ENCODE assay signal across 10 cellular contexts in the genomic region with DNA sequence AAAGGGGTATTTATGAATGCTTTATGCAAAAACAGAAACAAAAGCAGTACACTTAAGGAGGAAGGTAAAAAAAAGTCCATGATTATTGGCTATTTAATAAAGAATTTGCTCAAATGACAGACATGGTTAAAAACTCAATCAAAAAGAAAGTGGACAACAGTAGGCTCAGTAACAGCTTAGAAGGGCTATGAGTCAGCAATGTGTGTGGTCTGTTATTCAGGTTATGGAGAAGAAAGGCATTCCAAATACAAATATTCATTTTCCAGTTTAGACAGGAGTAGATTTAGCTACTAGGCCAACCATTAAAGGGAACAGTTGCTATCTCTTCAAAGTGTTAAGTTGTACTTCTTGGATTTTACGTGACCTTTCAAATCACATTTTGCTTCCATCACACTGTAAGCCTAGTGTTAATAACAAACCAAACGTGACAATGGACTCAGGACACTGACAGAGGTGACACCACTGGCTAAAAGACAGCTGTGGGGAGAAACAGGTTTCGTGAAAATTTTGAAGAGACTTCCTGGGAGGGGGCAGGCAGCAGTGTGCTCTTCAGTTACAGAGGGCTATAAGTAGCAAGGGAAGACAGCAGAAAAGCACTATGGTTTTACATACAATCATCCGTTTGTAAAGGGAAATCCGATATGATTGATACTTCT. TPM values are rescaled to one million over a fixed set of nuclear protein-coding genes. Genes with fewer than 3 reads are reported as not detected.
DNase-seq lines count a peak whose midpoint lies in the region; ATAC-seq and TF ChIP-seq lines count a peak whose summit lies in the region.
"Had no signal": no experiment of that assay in that cellular context is flagged by ENCODE, and none has a peak within 500 bp of the region (broad histone marks: within the 10 kb centered on the region; RNA-seq: fewer than 3 reads in every experiment).

No MANE protein-coding gene starts in this region.

- peak; percentile 21 for DNase-seq in H7
- DNase-seq in fibroblast of the aortic adventitia (ENCODE audit: low read depth) = peak; percentile 47
- no peak for DNase-seq in psoas muscle
- no peak for DNase-seq in putamen (ENCODE audit: low spot score)
- no peak for DNase-seq in NCI-H2081 treated with DMSO at 0.1 percent for 48 hours (lab: John Stamatoyannopoulos, UW)
- DNase-seq: NCI-H1048; stimulated activated CD4-positive, alpha-beta T cell treated with anti-CD3 and anti-CD28 coated beads, Interleukin-1b, Interleukin-23, amount 100 ng/mL, for 48 hours had no signal

- intact Hi-C loops in psoas muscle (cut with DNase I) = loop anchor here (10.0 kb wide), 3 partner anchors 83 to 187 kb away; a partner anchor contains a TSS

- peak overlapping the region; percentile 44 for H3K27ac ChIP-seq in psoas muscle

- peaks cover 6% of the 10 kb centered on the region for H3K4me1 ChIP-seq in psoas muscle

- 0 out of 2 replicates have a peak, but pooled peaks cover 1% of the 10 kb centered on the region for H3K36me3 ChIP-seq in H7 (replicated peaks; ENCODE audit: control insufficient read depth, insufficient read depth, low read length)
- H3K36me3 ChIP-seq in psoas muscle (ENCODE audit: insufficient read depth in 1 of 2, low read depth in 1 of 2) = peaks cover 0 to 27% of the 10 kb centered on the region in 2 donors

- WGBS in psoas muscle, 3 donors = 62 to 80% (median 63%) methylated on average over 5 of the region's 5 CpGs

- H3K4me3 ChIP-seq in H7 (ENCODE audit: insufficient read depth, low read depth, low read length) = no peak overlapping the region
- H3K4me3 ChIP-seq in fibroblast of the aortic adventitia (ENCODE audit: low read depth, low read length) = no peak overlapping the region
- no peak overlapping the region for H3K4me3 ChIP-seq in psoas muscle

- ATAC-seq in SK-N-SH treated with all-trans-retinoic acid at 6 μM for 48 hours (peak; percentile 89), psoas muscle (peak; percentile 62 to 74 (median 62)), HG03460 (IDR thresholded peaks at IDR 0.05; ENCODE audit: unreplicated experiment) (no peak), GM21619 (IDR thresholded peaks at IDR 0.05; ENCODE audit: unreplicated experiment) (no peak)

- TF ChIP-seq CTCF in fibroblast of the aortic adventitia (IDR thresholded peaks at IDR 0.05; ENCODE audit: insufficient read depth, low read length) (no peak), psoas muscle (IDR thresholded peaks at IDR 0.05) (no peak)

- no peaks in the 10 kb centered on the region for H3K9me3 ChIP-seq in psoas muscle

- no peaks in the 10 kb centered on the region for H3K27me3 ChIP-seq in H7 (ENCODE audit: control insufficient read depth, insufficient read depth, low read length)
- H3K27me3 ChIP-seq in psoas muscle (ENCODE audit: insufficient read depth in 3 of 3, low read length in 2 of 3) = no peaks in the 10 kb centered on the region

TF ChIP-seq in SK-N-SH treated with all-trans-retinoic acid at 6 μM for 48 hours, 23 proteins besides CTCF, POLR2A, EP300 and RAD21 (continues in another document):
- TF ChIP-seq OSR1 (CRISPR knock-in tag; IDR thresholded peaks at IDR 0.05) (no peak), ZC3H10 (CRISPR knock-in tag; IDR thresholded peaks at IDR 0.05) (no peak), ESRRG (CRISPR knock-in tag; IDR thresholded peaks at IDR 0.05) (no peak), ZNF70 (CRISPR knock-in tag; IDR thresholded peaks at IDR 0.05) (no peak), ISL1 (CRISPR knock-in tag; IDR thresholded peaks at IDR 0.05) (no peak), BACH2 (CRISPR knock-in tag; IDR thresholded peaks at IDR 0.05; ENCODE audit: borderline replicate concordance) (no peak), PPARA (CRISPR knock-in tag; IDR thresholded peaks at IDR 0.05; ENCODE audit: borderline replicate concordance) (no peak), TOX (CRISPR knock-in tag; IDR thresholded peaks at IDR 0.05; ENCODE audit: borderline replicate concordance) (no peak), ZFP30 (CRISPR knock-in tag; IDR thresholded peaks at IDR 0.05) (no peak), GLIS3 (CRISPR knock-in tag; IDR thresholded peaks at IDR 0.05) (no peak), ARNTL (CRISPR knock-in tag; IDR thresholded peaks at IDR 0.05; ENCODE audit: borderline replicate concordance, low read depth) (no peak)
- TF ChIP-seq, protein P1, sequence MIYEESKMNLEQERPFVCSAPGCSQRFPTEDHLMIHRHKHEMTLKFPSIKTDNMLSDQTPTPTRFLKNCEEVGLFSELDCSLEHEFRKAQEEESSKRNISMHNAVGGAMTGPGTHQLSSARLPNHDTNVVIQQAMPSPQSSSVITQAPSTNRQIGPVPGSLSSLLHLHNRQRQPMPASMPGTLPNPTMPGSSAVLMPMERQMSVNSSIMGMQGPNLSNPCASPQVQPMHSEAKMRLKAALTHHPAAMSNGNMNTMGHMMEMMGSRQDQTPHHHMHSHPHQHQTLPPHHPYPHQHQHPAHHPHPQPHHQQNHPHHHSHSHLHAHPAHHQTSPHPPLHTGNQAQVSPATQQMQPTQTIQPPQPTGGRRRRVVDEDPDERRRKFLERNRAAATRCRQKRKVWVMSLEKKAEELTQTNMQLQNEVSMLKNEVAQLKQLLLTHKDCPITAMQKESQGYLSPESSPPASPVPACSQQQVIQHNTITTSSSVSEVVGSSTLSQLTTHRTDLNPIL (CRISPR knock-in tag; IDR thresholded peaks at IDR 0.05; ENCODE audit: low read depth) = no peak
- TF ChIP-seq, protein P2, sequence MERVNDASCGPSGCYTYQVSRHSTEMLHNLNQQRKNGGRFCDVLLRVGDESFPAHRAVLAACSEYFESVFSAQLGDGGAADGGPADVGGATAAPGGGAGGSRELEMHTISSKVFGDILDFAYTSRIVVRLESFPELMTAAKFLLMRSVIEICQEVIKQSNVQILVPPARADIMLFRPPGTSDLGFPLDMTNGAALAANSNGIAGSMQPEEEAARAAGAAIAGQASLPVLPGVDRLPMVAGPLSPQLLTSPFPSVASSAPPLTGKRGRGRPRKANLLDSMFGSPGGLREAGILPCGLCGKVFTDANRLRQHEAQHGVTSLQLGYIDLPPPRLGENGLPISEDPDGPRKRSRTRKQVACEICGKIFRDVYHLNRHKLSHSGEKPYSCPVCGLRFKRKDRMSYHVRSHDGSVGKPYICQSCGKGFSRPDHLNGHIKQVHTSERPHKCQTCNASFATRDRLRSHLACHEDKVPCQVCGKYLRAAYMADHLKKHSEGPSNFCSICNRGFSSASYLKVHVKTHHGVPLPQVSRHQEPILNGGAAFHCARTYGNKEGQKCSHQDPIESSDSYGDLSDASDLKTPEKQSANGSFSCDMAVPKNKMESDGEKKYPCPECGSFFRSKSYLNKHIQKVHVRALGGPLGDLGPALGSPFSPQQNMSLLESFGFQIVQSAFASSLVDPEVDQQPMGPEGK (CRISPR knock-in tag; IDR thresholded peaks at IDR 0.05; ENCODE audit: borderline replicate concordance) = no peak
- TF ChIP-seq, protein P3, sequence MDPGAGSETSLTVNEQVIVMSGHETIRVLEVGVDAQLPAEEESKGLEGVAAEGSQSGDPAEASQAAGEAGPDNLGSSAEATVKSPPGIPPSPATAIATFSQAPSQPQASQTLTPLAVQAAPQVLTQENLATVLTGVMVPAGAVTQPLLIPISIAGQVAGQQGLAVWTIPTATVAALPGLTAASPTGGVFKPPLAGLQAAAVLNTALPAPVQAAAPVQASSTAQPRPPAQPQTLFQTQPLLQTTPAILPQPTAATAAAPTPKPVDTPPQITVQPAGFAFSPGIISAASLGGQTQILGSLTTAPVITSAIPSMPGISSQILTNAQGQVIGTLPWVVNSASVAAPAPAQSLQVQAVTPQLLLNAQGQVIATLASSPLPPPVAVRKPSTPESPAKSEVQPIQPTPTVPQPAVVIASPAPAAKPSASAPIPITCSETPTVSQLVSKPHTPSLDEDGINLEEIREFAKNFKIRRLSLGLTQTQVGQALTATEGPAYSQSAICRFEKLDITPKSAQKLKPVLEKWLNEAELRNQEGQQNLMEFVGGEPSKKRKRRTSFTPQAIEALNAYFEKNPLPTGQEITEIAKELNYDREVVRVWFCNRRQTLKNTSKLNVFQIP (CRISPR knock-in tag; IDR thresholded peaks at IDR 0.05; ENCODE audit: borderline replicate concordance, low read depth) = no peak
- TF ChIP-seq, protein P4, sequence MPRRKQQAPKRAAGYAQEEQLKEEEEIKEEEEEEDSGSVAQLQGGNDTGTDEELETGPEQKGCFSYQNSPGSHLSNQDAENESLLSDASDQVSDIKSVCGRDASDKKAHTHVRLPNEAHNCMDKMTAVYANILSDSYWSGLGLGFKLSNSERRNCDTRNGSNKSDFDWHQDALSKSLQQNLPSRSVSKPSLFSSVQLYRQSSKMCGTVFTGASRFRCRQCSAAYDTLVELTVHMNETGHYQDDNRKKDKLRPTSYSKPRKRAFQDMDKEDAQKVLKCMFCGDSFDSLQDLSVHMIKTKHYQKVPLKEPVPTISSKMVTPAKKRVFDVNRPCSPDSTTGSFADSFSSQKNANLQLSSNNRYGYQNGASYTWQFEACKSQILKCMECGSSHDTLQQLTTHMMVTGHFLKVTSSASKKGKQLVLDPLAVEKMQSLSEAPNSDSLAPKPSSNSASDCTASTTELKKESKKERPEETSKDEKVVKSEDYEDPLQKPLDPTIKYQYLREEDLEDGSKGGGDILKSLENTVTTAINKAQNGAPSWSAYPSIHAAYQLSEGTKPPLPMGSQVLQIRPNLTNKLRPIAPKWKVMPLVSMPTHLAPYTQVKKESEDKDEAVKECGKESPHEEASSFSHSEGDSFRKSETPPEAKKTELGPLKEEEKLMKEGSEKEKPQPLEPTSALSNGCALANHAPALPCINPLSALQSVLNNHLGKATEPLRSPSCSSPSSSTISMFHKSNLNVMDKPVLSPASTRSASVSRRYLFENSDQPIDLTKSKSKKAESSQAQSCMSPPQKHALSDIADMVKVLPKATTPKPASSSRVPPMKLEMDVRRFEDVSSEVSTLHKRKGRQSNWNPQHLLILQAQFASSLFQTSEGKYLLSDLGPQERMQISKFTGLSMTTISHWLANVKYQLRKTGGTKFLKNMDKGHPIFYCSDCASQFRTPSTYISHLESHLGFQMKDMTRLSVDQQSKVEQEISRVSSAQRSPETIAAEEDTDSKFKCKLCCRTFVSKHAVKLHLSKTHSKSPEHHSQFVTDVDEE (CRISPR knock-in tag; IDR thresholded peaks at IDR 0.05) = no peak

RNA-seq across cellular contexts. Expression of a gene that starts 41.7 kb away (rescaled TPM):
- total RNA-seq in H7 (2014; rRNA removed; shearing (Covaris generic)) = 1.7 and 3.3 TPM in 2 replicates
- total RNA-seq in fibroblast of the aortic adventitia (ENCODE audit: low replicate concordance) = 0.36 TPM in 1 of 2 replicates, not detected in the other
- 1 to 10 TPM; 1.2 to 3.0 (median 2.2) TPM for total RNA-seq in psoas muscle
- under 1 TPM; 0.53 to 0.77 (median 0.75) TPM for polyA plus RNA-seq in psoas muscle

Comparison
In these comparisons a context has a peak if more than half of its experiments do, and no peak if none do; other contexts are left out.
1. DNase-seq: peak in H7 (single experiment) and fibroblast of the aortic adventitia (single experiment); none in psoas muscle (0 of 2), putamen (single experiment) and NCI-H2081 treated with DMSO at 0.1 percent for 48 hours (single experiment).
2. ATAC-seq: peak in SK-N-SH treated with all-trans-retinoic acid at 6 μM for 48 hours (single experiment) and psoas muscle (4 of 4); none in HG03460 (single experiment) and GM21619 (single experiment).